In genomic region chr4:575281-576141, GRCh38 we compare ENCODE assay signal across 8 cellular contexts. TPM values are rescaled to one million over a fixed set of nuclear protein-coding genes. Genes with fewer than 3 reads are reported as not detected.
A peak's percentile ranks its signal among the peaks of the same experiment; 100 is the strongest.
DNase-seq lines count a peak whose midpoint lies in the region; ATAC-seq, FAIRE-seq and TF ChIP-seq lines count a peak whose summit lies in the region.

No MANE protein-coding gene starts in this region.

- H3K27ac Mint-ChIP-seq in mesothelial cell of epicardium (no peak overlapping the region), T-helper 17 cell (no peak overlapping the region)

- H3K4me1 Mint-ChIP-seq in mesothelial cell of epicardium (peaks cover 10% of the 10 kb centered on the region), T-helper 17 cell (peaks cover 6% of the 10 kb centered on the region)

- dilution Hi-C loops in endothelial cell of umbilical vein (cut with MboI; ENCODE audit: extremely low pct_ligation_motif_present, low sequenced_read_pairs), result no loop called here

- no peak for ATAC-seq in T-helper 17 cell

- TF ChIP-seq POLR2A in endothelial cell of umbilical vein (IDR thresholded peaks at IDR 0.05; ENCODE audit: low read depth, low read length), result no peak
- no peak for TF ChIP-seq POLR2A in vagina (IDR thresholded peaks at IDR 0.05)

- intact Hi-C loops in endothelial cell of umbilical vein (cut with micrococcal nuclease), result no loop called here
- intact Hi-C loops in vagina (cut with DNase I), result no loop called here

- H3K27me3 ChIP-seq in HUES48 (ENCODE audit: control insufficient read depth, insufficient read depth, low read length), result peaks cover 81% of the 10 kb centered on the region
- H3K27me3 ChIP-seq in endothelial cell of umbilical vein (ENCODE audit: control insufficient read depth in 2 of 2, insufficient read depth in 2 of 2, low read length in 2 of 2), result peaks cover 36 to 51% of the 10 kb centered on the region in 2 experiments
- peaks cover 7% of the 10 kb centered on the region for H3K27me3 ChIP-seq in vagina

- no peaks in the 10 kb centered on the region for H3K36me3 ChIP-seq in HUES48 (ENCODE audit: control insufficient read depth, insufficient read depth, low read length)
- H3K36me3 ChIP-seq in endothelial cell of umbilical vein (ENCODE audit: control insufficient read depth in 2 of 2, extremely low read depth in 1 of 2, insufficient read depth in 2 of 2, low read length in 2 of 2), result no peaks in the 10 kb centered on the region
- H3K36me3 ChIP-seq in vagina, result no peaks in the 10 kb centered on the region

- FAIRE-seq in endothelial cell of umbilical vein (lab: Jason Lieb, UNC), result peak; percentile 47

- no peaks in the 10 kb centered on the region for H3K9me3 Mint-ChIP-seq in mesothelial cell of epicardium

- H3K4me1 ChIP-seq in HUES48 (ENCODE audit: control insufficient read depth, insufficient read depth, low read length), result peaks cover 7% of the 10 kb centered on the region
- no peaks in the 10 kb centered on the region for H3K4me1 ChIP-seq in endothelial cell of umbilical vein (ENCODE audit: control insufficient read depth, extremely low read depth, insufficient read depth, low read length)
- peaks cover 9% of the 10 kb centered on the region for H3K4me1 ChIP-seq in vagina

- DNase-seq in CD1c-positive myeloid dendritic cell (ENCODE audit: extremely low spot score), result peak; percentile 14
- peak; percentile 24 for DNase-seq in endothelial cell of umbilical vein (ENCODE audit: low read depth, low spot score)
- DNase-seq in mesothelial cell of epicardium (ENCODE audit: low spot score in 2 of 2, unreplicated experiment in 2 of 2), result peak; percentile 64 to 83
- DNase-seq in GM19240 (ENCODE audit: insufficient read length, low spot score), result no peak
- DNase-seq in NCI-H1436 treated with DMSO at 0.1 percent for 48 hours (lab: John Stamatoyannopoulos, UW), result no peak
- DNase-seq in T-helper 17 cell, result no peak
- no peak for DNase-seq in vagina (ENCODE audit: extremely low spot score in 2 of 2)

- POLR2A ChIA-PET in endothelial cell of umbilical vein (lab: Charles Lee), result no interaction called here

- H3K9me1 ChIP-seq in endothelial cell of umbilical vein (replicated peaks; ENCODE audit: control insufficient read depth, extremely low read depth, insufficient read depth, low read length), result no peaks in the 10 kb centered on the region

- no peak overlapping the region for H3K4me3 Mint-ChIP-seq in mesothelial cell of epicardium
- no peak overlapping the region for H3K4me3 Mint-ChIP-seq in T-helper 17 cell

- peak overlapping the region; percentile 41; the same call in 1 of the 2 replicates for H3K4me3 ChIP-seq in HUES48 (ENCODE audit: low read depth, low read length)
- H3K4me3 ChIP-seq in endothelial cell of umbilical vein (replicated peaks in 1 of 3; ENCODE audit: insufficient read depth in 1 of 3, low read depth in 1 of 3, low read length in 3 of 3), result no peak overlapping the region
- H3K4me3 ChIP-seq in vagina, result no peak overlapping the region

- H2AFZ ChIP-seq in endothelial cell of umbilical vein (ENCODE audit: low read depth, low read length), result no peak overlapping the region

- H4K20me1 ChIP-seq in endothelial cell of umbilical vein (replicated peaks; ENCODE audit: control insufficient read depth, extremely low read depth, insufficient read depth, low read length), result no peaks in the 10 kb centered on the region

- no peaks in the 10 kb centered on the region for H3K9me3 ChIP-seq in HUES48 (ENCODE audit: control insufficient read depth, insufficient read depth, low read length)
- H3K9me3 ChIP-seq in endothelial cell of umbilical vein (replicated peaks; ENCODE audit: control insufficient read depth, insufficient read depth, low read length), result no peaks in the 10 kb centered on the region
- no peaks in the 10 kb centered on the region for H3K9me3 ChIP-seq in T-helper 17 cell (ENCODE audit: control insufficient read depth, low read length, poor library complexity, severe bottlenecking)
- H3K9me3 ChIP-seq in vagina, result no peaks in the 10 kb centered on the region

- H3K79me2 ChIP-seq in endothelial cell of umbilical vein (ENCODE audit: control insufficient read depth, insufficient read depth, low read length), result no peaks in the 10 kb centered on the region

- H3K36me3 Mint-ChIP-seq in mesothelial cell of epicardium (no peaks in the 10 kb centered on the region), T-helper 17 cell (ENCODE audit: low read depth) (no peaks in the 10 kb centered on the region)

- H3K4me2 ChIP-seq in endothelial cell of umbilical vein (ENCODE audit: insufficient read depth, low read length), result no peak overlapping the region

- no peak overlapping the region for H3K27ac ChIP-seq in HUES48 (ENCODE audit: low read depth, low read length)
- no peak overlapping the region for H3K27ac ChIP-seq in endothelial cell of umbilical vein (ENCODE audit: insufficient read depth, low read depth, low read length)
- H3K27ac ChIP-seq in vagina, result no peak overlapping the region

- H3K9ac ChIP-seq in HUES48 (ENCODE audit: low read depth, low read length) (no peak overlapping the region), endothelial cell of umbilical vein (replicated peaks; ENCODE audit: extremely low read depth, insufficient read depth, low read length) (no peak overlapping the region)

- TF ChIP-seq CTCF in endothelial cell of umbilical vein (IDR thresholded peaks at IDR 0.05; ENCODE audit: extremely low read depth in 1 of 2, insufficient read depth in 1 of 2, low read depth in 1 of 2, low read length in 2 of 2), result no peak
- TF ChIP-seq CTCF in mesothelial cell of epicardium (IDR thresholded peaks at IDR 0.05; ENCODE audit: unreplicated experiment), result no peak
- TF ChIP-seq CTCF in vagina (IDR thresholded peaks at IDR 0.05), result no peak

- H3K27me3 Mint-ChIP-seq in mesothelial cell of epicardium (ENCODE audit: low read depth) (peaks cover 82% of the 10 kb centered on the region), T-helper 17 cell (peaks cover 68% of the 10 kb centered on the region)

- CTCF ChIA-PET in endothelial cell of umbilical vein (lab: Charles Lee), result no interaction called here

- no TSS peak for BruUV-seq in endothelial cell of umbilical vein (replicated peaks; lab: Mats Ljungman, UMichigan)

TF ChIP-seq in endothelial cell of umbilical vein, 7 proteins besides CTCF, POLR2A, EP300 and RAD21:
- TF ChIP-seq MYC (IDR thresholded peaks at IDR 0.05; ENCODE audit: low read depth, low read length) (no peak), EZH2 (IDR thresholded peaks at IDR 0.05; ENCODE audit: borderline replicate concordance, low read depth, low read length, severe bottlenecking) (peak; percentile 65)

RNA-seq across cellular contexts. Expression of gene TMEM271, which starts 0.6 kb away (rescaled TPM):
- total RNA-seq in endothelial cell of umbilical vein (not detected in 2 replicates), mesothelial cell of epicardium (0.11 TPM in 1 of 3 replicates, not detected in the others), T-helper 17 cell (not detected), vagina (0.25 TPM)
- polyA plus RNA-seq in endothelial cell of umbilical vein, result not detected in 2 replicates
- not detected in 2 replicates for polyA plus RNA-seq in endothelial cell of umbilical vein (2011; cell fraction: cytosol; rRNA removed)
- not detected in 2 replicates for polyA plus RNA-seq in endothelial cell of umbilical vein (2011; cell fraction: nucleus; rRNA removed)
- polyA plus RNA-seq in endothelial cell of umbilical vein (2012), result not detected in 2 replicates
- not detected in 2 replicates for polyA minus RNA-seq in endothelial cell of umbilical vein
- polyA minus RNA-seq in endothelial cell of umbilical vein (2011; cell fraction: cytosol; rRNA and poly(A)+ RNA removed), result not detected
- polyA minus RNA-seq in endothelial cell of umbilical vein (2011; cell fraction: nucleus; rRNA and poly(A)+ RNA removed), result not detected in 2 replicates

RNA-seq across cellular contexts. Expression of gene PDE6B, which starts 49.9 kb away (rescaled TPM):
- 0.85 and 1.8 TPM in 2 replicates for total RNA-seq in endothelial cell of umbilical vein
- 0.77 and 0.78 TPM in 2 replicates for polyA plus RNA-seq in endothelial cell of umbilical vein
- 0.54 and 0.59 TPM in 2 replicates for polyA plus RNA-seq in endothelial cell of umbilical vein (2011; cell fraction: cytosol; rRNA removed)
- 0.04 and 0.14 TPM in 2 replicates for polyA plus RNA-seq in endothelial cell of umbilical vein (2011; cell fraction: nucleus; rRNA removed)
- 0.80 and 2.4 TPM in 2 replicates for polyA plus RNA-seq in endothelial cell of umbilical vein (2012)
- polyA minus RNA-seq in endothelial cell of umbilical vein, result 0.72 and 0.87 TPM in 2 replicates
- not detected for polyA minus RNA-seq in endothelial cell of umbilical vein (2011; cell fraction: cytosol; rRNA and poly(A)+ RNA removed)
- polyA minus RNA-seq in endothelial cell of umbilical vein (2011; cell fraction: nucleus; rRNA and poly(A)+ RNA removed), result not detected in 2 replicates
- total RNA-seq in mesothelial cell of epicardium, result 9.0 to 12.0 TPM (median 11.6 TPM) in 3 replicates
- 10 to 100 TPM; 10.2 to 11.5 TPM for total RNA-seq in T-helper 17 cell
- total RNA-seq in vagina, result 4.2 TPM

Comparison
In these comparisons a context has a peak if more than half of its experiments do, and no peak if none do; other contexts are left out.
1. DNase-seq: peak in CD1c-positive myeloid dendritic cell (single experiment), endothelial cell of umbilical vein (single experiment) and mesothelial cell of epicardium (2 of 2); none in GM19240 (single experiment), NCI-H1436 treated with DMSO at 0.1 percent for 48 hours (single experiment), T-helper 17 cell (0 of 3) and vagina (0 of 2).